In genomic region chr12:29242921-29243431, GRCh38 we compare ENCODE assay signal across 10 cellular contexts.
DNase-seq lines count a peak whose midpoint lies in the region; ATAC-seq and TF ChIP-seq lines count a peak whose summit lies in the region.
"Had no signal": no experiment of that assay in that cellular context is flagged by ENCODE, and none has a peak within 500 bp of the region (broad histone marks: within the 10 kb centered on the region; RNA-seq: fewer than 3 reads in every experiment).

No MANE protein-coding gene starts in this region.

- no peaks in the 10 kb centered on the region for H3K4me1 ChIP-seq in Caco-2
- H3K4me1 ChIP-seq in neutrophil (ENCODE audit: control insufficient read depth in 1 of 2, insufficient read depth in 1 of 2, low read depth in 1 of 2, low read length in 1 of 2) = peaks cover 43 to 51% of the 10 kb centered on the region in 2 experiments

- CTCF ChIA-PET in Caco-2 (lab: Charles Lee) = no interaction called here
- CTCF ChIA-PET in activated CD4-positive, alpha-beta memory T cell treated with anti-CD3 and anti-CD28 coated beads for 36 hours (lab: Charles Lee) = no interaction called here

- peak overlapping the region; percentile 9 for H3K27ac Mint-ChIP-seq in Caco-2 (ENCODE audit: unreplicated experiment)
- no peak overlapping the region for H3K27ac Mint-ChIP-seq in activated CD4-positive, alpha-beta memory T cell treated with anti-CD3 and anti-CD28 coated beads for 36 hours
- H3K27ac Mint-ChIP-seq: activated T-helper 17 cell treated with anti-CD3 and anti-CD28 coated beads, Interleukin-2, amount 50 U/mL, for 72 hours had no signal

- POLR2A ChIA-PET in Caco-2 (lab: Charles Lee) = no interaction called here
- POLR2A ChIA-PET in activated CD4-positive, alpha-beta memory T cell treated with anti-CD3 and anti-CD28 coated beads for 36 hours (lab: Charles Lee) = no interaction called here

- H3K9me3 Mint-ChIP-seq in Caco-2 (ENCODE audit: unreplicated experiment) = no peaks in the 10 kb centered on the region
- H3K9me3 Mint-ChIP-seq in activated CD4-positive, alpha-beta memory T cell treated with anti-CD3 and anti-CD28 coated beads for 36 hours = peaks cover 5% of the 10 kb centered on the region

- no TSS peak for BruUV-seq in Caco-2 (replicated peaks; lab: Mats Ljungman, UMichigan)

- TF ChIP-seq CTCF in Caco-2 (IDR thresholded peaks at IDR 0.05; ENCODE audit: insufficient read depth in 1 of 2, low read depth in 1 of 2, low read length in 1 of 2, severe bottlenecking in 1 of 2, unreplicated experiment in 1 of 2) (no peak), dorsolateral prefrontal cortex (IDR thresholded peaks at IDR 0.05 in 54 of 56, conservative IDR thresholded peaks at IDR 0.05 in 2 of 56; ENCODE audit: low read depth in 1 of 56, partially characterized antibody in 56 of 56) (no peak), neutrophil (IDR thresholded peaks at IDR 0.05) (no peak)

- H3K9me3 ChIP-seq in Caco-2 (no peaks in the 10 kb centered on the region), neutrophil (no peaks in the 10 kb centered on the region)

- H3K27ac ChIP-seq in dorsolateral prefrontal cortex = peak overlapping the region in 46 of 59 donors; percentile 4 to 82 (median 66)
- H3K27ac ChIP-seq in neutrophil = peak overlapping the region; percentile 86

- no peaks in the 10 kb centered on the region for H3K36me3 ChIP-seq in Caco-2 (ENCODE audit: control insufficient read depth, insufficient read depth, low read length)
- H3K36me3 ChIP-seq in neutrophil = no peaks in the 10 kb centered on the region

- H3K4me1 Mint-ChIP-seq in Caco-2 (ENCODE audit: low read depth, unreplicated experiment) = peaks cover 7% of the 10 kb centered on the region
- peaks cover 18% of the 10 kb centered on the region for H3K4me1 Mint-ChIP-seq in activated CD4-positive, alpha-beta memory T cell treated with anti-CD3 and anti-CD28 coated beads for 36 hours (ENCODE audit: low read depth)

- no peaks in the 10 kb centered on the region for H3K36me3 Mint-ChIP-seq in Caco-2 (ENCODE audit: insufficient read depth, unreplicated experiment)
- peaks cover 5% of the 10 kb centered on the region for H3K36me3 Mint-ChIP-seq in activated CD4-positive, alpha-beta memory T cell treated with anti-CD3 and anti-CD28 coated beads for 36 hours

- no peak for DNase-seq in Caco-2
- DNase-seq in NOMO-1 (lab: John Stamatoyannopoulos, UW; ENCODE audit: unreplicated experiment in 2 of 2) = peak; percentile 97
- DNase-seq in dorsolateral prefrontal cortex = no peak
- no peak for DNase-seq in activated CD4-positive, alpha-beta memory T cell treated with anti-CD3 and anti-CD28 coated beads for 36 hours
- no peak for DNase-seq in superior temporal gyrus (ENCODE audit: extremely low spot score)
- DNase-seq: NCI-H2227 treated with DMSO at 0.1 percent for 48 hours had no signal

- no peak for ATAC-seq in HG03460 (IDR thresholded peaks at IDR 0.05; ENCODE audit: unreplicated experiment)
- no peak for ATAC-seq in GM18519 (IDR thresholded peaks at IDR 0.05; ENCODE audit: low FRiP score, unreplicated experiment)

- no peak overlapping the region for H3K4me3 Mint-ChIP-seq in Caco-2 (ENCODE audit: unreplicated experiment)
- no peak overlapping the region for H3K4me3 Mint-ChIP-seq in activated CD4-positive, alpha-beta memory T cell treated with anti-CD3 and anti-CD28 coated beads for 36 hours

- H3K4me3 ChIP-seq in Caco-2 (ENCODE audit: low read depth, low read length) (no peak overlapping the region), dorsolateral prefrontal cortex (no peak overlapping the region), neutrophil (ENCODE audit: low read depth in 1 of 2, low read length in 1 of 2) (no peak overlapping the region)

- no peaks in the 10 kb centered on the region for H3K27me3 Mint-ChIP-seq in Caco-2 (ENCODE audit: insufficient read depth, unreplicated experiment)
- no peaks in the 10 kb centered on the region for H3K27me3 Mint-ChIP-seq in activated CD4-positive, alpha-beta memory T cell treated with anti-CD3 and anti-CD28 coated beads for 36 hours
- H3K27me3 Mint-ChIP-seq: activated T-helper 17 cell treated with anti-CD3 and anti-CD28 coated beads, Interleukin-2, amount 50 U/mL, for 72 hours had no signal

- intact Hi-C loops in Caco-2 (cut with micrococcal nuclease; ENCODE audit: unreplicated experiment) = loop anchor here (1.0 to 5.0 kb wide), 3 partner anchors 22 to 74 kb away; no protein-coding TSS in a partner anchor
- intact Hi-C loops in dorsolateral prefrontal cortex (cut with DNase I) = loop anchor here in 1 of 2 donors (5.0 kb wide), 1 partner anchor 86 kb away; no protein-coding TSS in a partner anchor
- intact Hi-C loops in activated CD4-positive, alpha-beta memory T cell treated with anti-CD3 and anti-CD28 coated beads for 36 hours (cut with micrococcal nuclease) = loop anchor here (1.0 to 2.0 kb wide), 4 partner anchors 76 to 161 kb away; no protein-coding TSS in a partner anchor

- H3K27me3 ChIP-seq in Caco-2 (replicated peaks; ENCODE audit: control insufficient read depth, insufficient read depth, low read length) = no peaks in the 10 kb centered on the region; the same call in 1 of the 2 replicates
- H3K27me3 ChIP-seq in dorsolateral prefrontal cortex = no peaks in the 10 kb centered on the region
- H3K27me3 ChIP-seq in neutrophil = no peaks in the 10 kb centered on the region

Comparison
In these comparisons a context has a peak if more than half of its experiments do, and no peak if none do; other contexts are left out.
1. DNase-seq: peak in NOMO-1 (2 of 2); none in Caco-2 (0 of 2), dorsolateral prefrontal cortex (0 of 10), activated CD4-positive, alpha-beta memory T cell treated with anti-CD3 and anti-CD28 coated beads for 36 hours (single experiment) and superior temporal gyrus (single experiment).